8 cellular contexts compared by ENCODE assay signal in genomic region chr5:177023247-177023703, GRCh38. TPM values are rescaled to one million over a fixed set of nuclear protein-coding genes. Genes with fewer than 3 reads are reported as not detected.
A peak's percentile ranks its signal among the peaks of the same experiment; 100 is the strongest.
DNase-seq lines count a peak whose midpoint lies in the region; ATAC-seq lines count a peak whose summit lies in the region.

No MANE protein-coding gene starts in this region.

- H3K9ac ChIP-seq in HUES48 (ENCODE audit: low read depth, low read length): peak overlapping the region; percentile 58

- no peaks in the 10 kb centered on the region for H3K27me3 ChIP-seq in HUES48 (ENCODE audit: control insufficient read depth, insufficient read depth, low read length)

- ATAC-seq in GM18498 (IDR thresholded peaks at IDR 0.05; ENCODE audit: unreplicated experiment): peak; percentile 5
- ATAC-seq in activated naive CD4-positive, alpha-beta T cell treated with anti-CD3 and anti-CD28 coated beads, Interleukin-2, amount 50 U/mL, for 72 hours: peak; percentile 3 to 4
- peak; percentile 6 to 10 for ATAC-seq in left cardiac atrium
- ATAC-seq in sciatic nerve: peak; percentile 29

- H3K9me3 Mint-ChIP-seq in activated naive CD4-positive, alpha-beta T cell treated with anti-CD3 and anti-CD28 coated beads, Interleukin-2, amount 50 U/mL, for 72 hours: no peaks in the 10 kb centered on the region

- DNase-seq in A172 (ENCODE audit: low spot score): peak; percentile 10
- DNase-seq in activated naive CD4-positive, alpha-beta T cell treated with anti-CD3 and anti-CD28 coated beads, Interleukin-2, amount 50 U/mL, for 72 hours (ENCODE audit: low spot score in 2 of 2): peak; percentile 27 to 56
- no peak for DNase-seq in left cardiac atrium
- no peak for DNase-seq in sciatic nerve (ENCODE audit: low spot score)
- no peak for DNase-seq in NCI-H226
- DNase-seq in foreskin melanocyte: no peak

- H3K4me1 ChIP-seq in HUES48 (ENCODE audit: control insufficient read depth, insufficient read depth, low read length): peaks cover 10% of the 10 kb centered on the region

- H3K36me3 ChIP-seq in HUES48 (ENCODE audit: control insufficient read depth, insufficient read depth, low read length): peaks cover 17% of the 10 kb centered on the region; the same call in 1 of the 2 replicates

- no peaks in the 10 kb centered on the region for H3K9me3 ChIP-seq in HUES48 (ENCODE audit: control insufficient read depth, insufficient read depth, low read length)

- intact Hi-C loops in left cardiac atrium (cut with DNase I) (no loop called here), sciatic nerve (cut with DNase I) (no loop called here)

- peak overlapping the region; percentile 99 to 100 for H3K27ac Mint-ChIP-seq in activated naive CD4-positive, alpha-beta T cell treated with anti-CD3 and anti-CD28 coated beads, Interleukin-2, amount 50 U/mL, for 72 hours

- peak overlapping the region; percentile 80 for H3K27ac ChIP-seq in HUES48 (ENCODE audit: low read depth, low read length)

- peaks cover 18 to 31% of the 10 kb centered on the region in 2 donors for H3K36me3 Mint-ChIP-seq in activated naive CD4-positive, alpha-beta T cell treated with anti-CD3 and anti-CD28 coated beads, Interleukin-2, amount 50 U/mL, for 72 hours

- H3K4me3 ChIP-seq in HUES48 (ENCODE audit: low read depth, low read length): peak overlapping the region; percentile 78

RNA-seq across cellular contexts. Expression of gene ZNF346, which starts 0.8 kb away (rescaled TPM):
- 17.6 and 21.1 TPM in 2 replicates for total RNA-seq in A172 (2014; rRNA removed; shearing (Covaris generic))
- 10 to 100 TPM; 20.7 to 24.3 TPM for total RNA-seq in activated naive CD4-positive, alpha-beta T cell treated with anti-CD3 and anti-CD28 coated beads, Interleukin-2, amount 50 U/mL, for 72 hours
- total RNA-seq in left cardiac atrium: 10 to 100 TPM in 1 of 2 donors, 1 to 10 TPM in 1; 9.9 to 11.6 TPM
- total RNA-seq in sciatic nerve: 27.1 TPM

RNA-seq across cellular contexts. Expression of gene UIMC1, which starts 16.7 kb away (rescaled TPM):
- total RNA-seq in A172 (2014; rRNA removed; shearing (Covaris generic)): 42.9 and 43.9 TPM in 2 replicates
- 10 to 100 TPM; 38.7 to 41.4 TPM for total RNA-seq in activated naive CD4-positive, alpha-beta T cell treated with anti-CD3 and anti-CD28 coated beads, Interleukin-2, amount 50 U/mL, for 72 hours
- total RNA-seq in left cardiac atrium (10 to 100 TPM; 25.4 to 32.1 TPM), sciatic nerve (58.0 TPM)

Comparison
In these comparisons a context has a peak if more than half of its experiments do, and no peak if none do; other contexts are left out.
1. DNase-seq: peak in A172 (single experiment) and activated naive CD4-positive, alpha-beta T cell treated with anti-CD3 and anti-CD28 coated beads, Interleukin-2, amount 50 U/mL, for 72 hours (2 of 2); none in left cardiac atrium (single experiment), sciatic nerve (single experiment), NCI-H226 (single experiment) and foreskin melanocyte (single experiment).
2. Peak in every context shown above with its lines, with median percentiles within 50 percentile points of each other: ATAC-seq.